Comparison of ENCODE assay signal across 7 cellular contexts in genomic region chr3:89276116-89276515, GRCh38.
"Had no signal": no experiment of that assay in that cellular context is flagged by ENCODE, and none has a peak within 500 bp of the region (broad histone marks: within the 10 kb centered on the region; RNA-seq: fewer than 3 reads in every experiment).

No MANE protein-coding gene starts in this region.

- H3K9ac ChIP-seq: GM23248 had no signal

- DNase-seq: GM23248, HFFc6, IMR-90, KG1 had no signal

- H3K4me3 Mint-ChIP-seq: HFFc6 had no signal

- H2AFZ ChIP-seq: GM23248 had no signal

- H3K27ac Mint-ChIP-seq: HFFc6 had no signal

- H3K27ac ChIP-seq: GM23248 had no signal

- H3K9me3 ChIP-seq: HAP-1 had no signal

- H3K36me3 ChIP-seq: HAP-1 had no signal

- H3K9me3 Mint-ChIP-seq: HFFc6 had no signal

- H3K4me3 ChIP-seq: GM23248, HAP-1, K562 had no signal

- ATAC-seq: HCT116, K562 had no signal
